In the genomic region with DNA sequence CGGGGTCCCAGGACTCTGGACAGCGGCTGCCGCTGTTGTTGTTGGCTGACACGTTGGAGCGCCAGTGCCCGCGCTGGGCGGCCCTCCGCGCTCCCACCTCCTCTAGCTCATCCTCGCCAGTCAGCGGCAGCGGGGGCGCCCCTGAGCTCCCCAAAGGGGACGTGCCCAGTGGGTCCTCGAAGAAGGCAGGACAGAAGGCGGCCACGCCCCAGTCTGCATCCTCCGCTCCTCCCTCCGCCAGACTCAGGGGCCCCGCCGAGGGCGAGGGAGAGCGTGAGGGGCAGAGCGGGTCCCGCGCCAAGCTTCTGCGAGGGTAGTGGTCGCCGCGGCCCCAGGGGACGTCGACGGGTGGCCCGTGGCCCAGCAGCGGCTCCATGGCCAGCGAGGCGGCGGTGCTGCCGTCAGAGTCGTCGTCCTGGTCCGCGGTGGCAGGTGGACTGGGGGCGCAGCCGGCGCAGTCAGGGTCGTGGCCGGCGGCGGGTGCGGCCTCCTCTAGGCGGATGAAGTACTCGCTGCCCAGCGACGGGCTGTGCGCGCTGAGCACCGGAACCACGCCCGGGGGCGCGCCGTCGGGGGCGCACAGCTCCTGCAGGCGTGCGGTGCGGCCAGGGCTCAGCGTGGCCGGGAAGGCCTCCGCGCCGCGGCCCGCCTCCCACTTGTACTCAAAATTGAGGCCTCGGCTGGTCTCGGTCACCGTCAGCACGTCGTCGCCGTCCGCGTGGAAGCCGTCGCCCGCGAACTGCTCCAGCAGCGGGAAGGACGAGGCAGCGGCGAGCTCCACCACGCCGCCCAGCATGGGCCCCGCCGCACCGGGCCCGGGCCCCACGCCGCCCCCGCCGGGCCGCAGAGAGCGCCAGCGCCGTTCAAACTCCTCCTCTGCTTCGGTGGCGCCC, we compare ENCODE assay signal across 20 cellular contexts. TPM values are rescaled to one million over a fixed set of nuclear protein-coding genes. Genes with fewer than 3 reads are reported as not detected.
A peak's percentile ranks its signal among the peaks of the same experiment; 100 is the strongest.
DNase-seq lines count a peak whose midpoint lies in the region; ATAC-seq, FAIRE-seq and TF ChIP-seq lines count a peak whose summit lies in the region.
"Had no signal": no experiment of that assay in that cellular context is flagged by ENCODE, and none has a peak within 500 bp of the region (broad histone marks: within the 10 kb centered on the region; RNA-seq: fewer than 3 reads in every experiment).

No MANE protein-coding gene starts in this region.

- H2BK120ac ChIP-seq in IMR-90 (ENCODE audit: low read depth, low read length) = no peak overlapping the region

- H4K91ac ChIP-seq in IMR-90 (ENCODE audit: insufficient read depth, low read depth, low read length) = no peak overlapping the region

- in situ Hi-C loops in IMR-90 (cut with MboI; ENCODE audit: low sequenced_read_pairs) = no loop called here

- no peak overlapping the region for H4K5ac ChIP-seq in IMR-90 (ENCODE audit: low read depth, low read length)

- peak; percentile 17 for DNase-seq in EL
- DNase-seq in IMR-90 = no peak
- DNase-seq in endothelial cell of umbilical vein (ENCODE audit: low read depth, low spot score) = no peak
- peak; percentile 62 for DNase-seq in retina
- DNase-seq in stimulated activated effector memory CD8-positive, alpha-beta T cell treated with anti-CD3 and anti-CD28 coated beads, Interleukin-12 subunit alpha, Interleukin-12 subunit beta, amount 100 ng/mL, for 72 hours (ENCODE audit: low spot score in 2 of 2) = no peak
- no peak for DNase-seq in GM20000 (ENCODE audit: low spot score)
- DNase-seq in NCI-H128 (lab: John Stamatoyannopoulos, UW; ENCODE audit: unreplicated experiment) = no peak
- DNase-seq: Caco-2; CD4-positive, alpha-beta T cell; KBM-7; NCI-H1105 treated with DMSO at 0.1 percent for 48 hours; NCI-H1694 treated with DMSO at 0.1 percent for 48 hours; NCI-H2107; NCI-H510A had no signal

- no peak overlapping the region for H3K4me2 ChIP-seq in IMR-90 (ENCODE audit: low read depth, low read length)
- no peak overlapping the region for H3K4me2 ChIP-seq in endothelial cell of umbilical vein (ENCODE audit: insufficient read depth, low read length)
- H3K4me2 ChIP-seq: A549 had no signal

- H3K4me3 ChIP-seq in IMR-90 (ENCODE audit: insufficient read depth, low read depth, low read length) = no peak overlapping the region
- no peak overlapping the region for H3K4me3 ChIP-seq in endothelial cell of umbilical vein (replicated peaks in 1 of 3; ENCODE audit: insufficient read depth in 1 of 3, low read depth in 1 of 3, low read length in 3 of 3)
- H3K4me3 ChIP-seq: A549, SK-N-MC had no signal

- peaks cover 7% of the 10 kb centered on the region for H3K36me3 Mint-ChIP-seq in stimulated activated effector memory CD8-positive, alpha-beta T cell treated with anti-CD3 and anti-CD28 coated beads, Interleukin-12 subunit alpha, Interleukin-12 subunit beta, amount 100 ng/mL, for 72 hours

- no peak overlapping the region for H2BK5ac ChIP-seq in IMR-90 (ENCODE audit: low read depth, low read length, poor library complexity, severe bottlenecking)

- ATAC-seq in IMR-90 (ENCODE audit: low read depth) (no peak), GM18907 (IDR thresholded peaks at IDR 0.05; ENCODE audit: unreplicated experiment) (no peak)
- no peak for ATAC-seq in stimulated activated effector memory CD8-positive, alpha-beta T cell treated with anti-CD3 and anti-CD28 coated beads, Interleukin-12 subunit alpha, Interleukin-12 subunit beta, amount 100 ng/mL, for 72 hours

- peaks cover 11% of the 10 kb centered on the region for H3K4me1 Mint-ChIP-seq in stimulated activated effector memory CD8-positive, alpha-beta T cell treated with anti-CD3 and anti-CD28 coated beads, Interleukin-12 subunit alpha, Interleukin-12 subunit beta, amount 100 ng/mL, for 72 hours

- BruUV-seq in IMR-90 (replicated peaks; lab: Mats Ljungman, UMichigan) (no TSS peak), endothelial cell of umbilical vein (replicated peaks; lab: Mats Ljungman, UMichigan) (no TSS peak)

- TF ChIP-seq CTCF in IMR-90 (conservative IDR thresholded peaks at IDR 0.05; ENCODE audit: low read depth, low read length) = no peak
- TF ChIP-seq CTCF in endothelial cell of umbilical vein (IDR thresholded peaks at IDR 0.05; ENCODE audit: extremely low read depth in 1 of 2, insufficient read depth in 1 of 2, low read depth in 1 of 2, low read length in 2 of 2) = peak in 1 of 2 donors; percentile 2
- TF ChIP-seq CTCF in GM20000 (IDR thresholded peaks at IDR 0.05; ENCODE audit: extremely low read depth, missing control alignments) = no peak

- no peak overlapping the region for H3K56ac ChIP-seq in IMR-90 (ENCODE audit: extremely low read depth, insufficient read depth, low read length)

- H2AK9ac ChIP-seq in IMR-90 (replicated peaks; ENCODE audit: low read depth, low read length, poor library complexity) = peak overlapping the region; percentile 28

- 28% methylated on average over 46 of the region's 109 CpGs; no CpG with 5 or more reads in 1 of the 2 experiments for WGBS in IMR-90 (ENCODE audit: extremely low coverage in 2 of 2, insufficient read length in 1 of 2), 2 experiments

- H3K27me3 ChIP-seq in IMR-90 (ENCODE audit: control insufficient read depth, insufficient read depth, low read length) = peaks cover 33% of the 10 kb centered on the region
- peaks cover 9 to 15% of the 10 kb centered on the region in 2 experiments for H3K27me3 ChIP-seq in endothelial cell of umbilical vein (ENCODE audit: control insufficient read depth in 2 of 2, insufficient read depth in 2 of 2, low read length in 2 of 2)

- H3K18ac ChIP-seq in IMR-90 (ENCODE audit: low read depth, low read length) = no peak overlapping the region

- H3K9ac ChIP-seq in IMR-90 (ENCODE audit: low read depth, low read length) = no peak overlapping the region
- no peak overlapping the region for H3K9ac ChIP-seq in endothelial cell of umbilical vein (replicated peaks; ENCODE audit: extremely low read depth, insufficient read depth, low read length)

- CTCF ChIA-PET in IMR-90 (lab: Yijun Ruan, JAX) = no interaction called here
- CTCF ChIA-PET in endothelial cell of umbilical vein (lab: Charles Lee) = interaction anchor here (1.7 kb wide), 1 partner anchor 79 kb away, joined by 4 read pairs; no protein-coding TSS in a partner anchor

- no peaks in the 10 kb centered on the region for H3K79me2 ChIP-seq in endothelial cell of umbilical vein (ENCODE audit: control insufficient read depth, insufficient read depth, low read length)

- FAIRE-seq in endothelial cell of umbilical vein (lab: Jason Lieb, UNC) = no peak
- FAIRE-seq: A549, GM12892 had no signal

- no peak overlapping the region for H2AK5ac ChIP-seq in IMR-90 (ENCODE audit: low read depth, low read length)

- no peak overlapping the region for H2BK15ac ChIP-seq in IMR-90 (ENCODE audit: low read depth, low read length)

- intact Hi-C loops in IMR-90 (cut with micrococcal nuclease) (no loop called here), endothelial cell of umbilical vein (cut with micrococcal nuclease) (no loop called here)

- no peak for TF ChIP-seq POLR2A in IMR-90 (IDR thresholded peaks at IDR 0.05; ENCODE audit: low read depth, low read length)
- TF ChIP-seq POLR2A in endothelial cell of umbilical vein (IDR thresholded peaks at IDR 0.05; ENCODE audit: low read depth, low read length) = no peak

- POLR2A ChIA-PET in IMR-90 (lab: Charles Lee; ENCODE audit: unreplicated experiment) (no interaction called here), endothelial cell of umbilical vein (lab: Charles Lee) (no interaction called here)

- no peaks in the 10 kb centered on the region for H3K9me3 Mint-ChIP-seq in stimulated activated effector memory CD8-positive, alpha-beta T cell treated with anti-CD3 and anti-CD28 coated beads, Interleukin-12 subunit alpha, Interleukin-12 subunit beta, amount 100 ng/mL, for 72 hours
- H3K9me3 Mint-ChIP-seq: CD4-positive, alpha-beta T cell had no signal

- H4K20me1 ChIP-seq in IMR-90 (ENCODE audit: insufficient read depth, low read length) (no peaks in the 10 kb centered on the region), endothelial cell of umbilical vein (replicated peaks; ENCODE audit: control insufficient read depth, extremely low read depth, insufficient read depth, low read length) (no peaks in the 10 kb centered on the region)

- H3K27ac Mint-ChIP-seq in stimulated activated effector memory CD8-positive, alpha-beta T cell treated with anti-CD3 and anti-CD28 coated beads, Interleukin-12 subunit alpha, Interleukin-12 subunit beta, amount 100 ng/mL, for 72 hours = no peak overlapping the region
- H3K27ac Mint-ChIP-seq: CD4-positive, alpha-beta T cell had no signal

- H3K9me3 ChIP-seq in IMR-90 (ENCODE audit: control insufficient read depth, insufficient read depth, low read length) (no peaks in the 10 kb centered on the region), endothelial cell of umbilical vein (replicated peaks; ENCODE audit: control insufficient read depth, insufficient read depth, low read length) (no peaks in the 10 kb centered on the region)
- H3K9me3 ChIP-seq: A549, Caco-2 had no signal

- H3K14ac ChIP-seq in IMR-90 (replicated peaks; ENCODE audit: low read depth, low read length) = no peak overlapping the region

- peaks cover 3% of the 10 kb centered on the region for H3K4me1 ChIP-seq in IMR-90 (ENCODE audit: control insufficient read depth, insufficient read depth, low read length)
- H3K4me1 ChIP-seq in endothelial cell of umbilical vein (ENCODE audit: control insufficient read depth, extremely low read depth, insufficient read depth, low read length) = peaks cover 7% of the 10 kb centered on the region
- H3K4me1 ChIP-seq: Caco-2 had no signal

- H3K79me1 ChIP-seq in IMR-90 (ENCODE audit: low read depth in 1 of 2, low read length in 2 of 2) = no peaks in the 10 kb centered on the region

- no peak overlapping the region for H2BK20ac ChIP-seq in IMR-90 (ENCODE audit: low read depth, low read length)

- H3K4ac ChIP-seq in IMR-90 (ENCODE audit: low read depth, low read length) = no peak overlapping the region

- H3K23ac ChIP-seq in IMR-90 (ENCODE audit: low read depth, low read length) = no peak overlapping the region

- H2AFZ ChIP-seq in IMR-90 (replicated peaks; ENCODE audit: low read length, poor library complexity) = peak overlapping the region; percentile 6
- no peak overlapping the region for H2AFZ ChIP-seq in endothelial cell of umbilical vein (ENCODE audit: low read depth, low read length)

- H3K27ac ChIP-seq in IMR-90 (ENCODE audit: insufficient read depth, low read length) (no peak overlapping the region), endothelial cell of umbilical vein (ENCODE audit: insufficient read depth, low read depth, low read length) (no peak overlapping the region)
- H3K27ac ChIP-seq: A549, SK-N-MC had no signal

- no peak for TF ChIP-seq RAD21 in IMR-90 (IDR thresholded peaks at IDR 0.05; ENCODE audit: low read length)

- H3K9me1 ChIP-seq in IMR-90 (ENCODE audit: insufficient read depth, low read length) (no peaks in the 10 kb centered on the region), endothelial cell of umbilical vein (replicated peaks; ENCODE audit: control insufficient read depth, extremely low read depth, insufficient read depth, low read length) (no peaks in the 10 kb centered on the region)

- H3K36me3 ChIP-seq in IMR-90 (ENCODE audit: control insufficient read depth, insufficient read depth, low read length) (no peaks in the 10 kb centered on the region), endothelial cell of umbilical vein (ENCODE audit: control insufficient read depth in 2 of 2, extremely low read depth in 1 of 2, insufficient read depth in 2 of 2, low read length in 2 of 2) (no peaks in the 10 kb centered on the region)

- H4K8ac ChIP-seq in IMR-90 (ENCODE audit: low read depth in 2 of 2, low read length in 2 of 2) = no peak overlapping the region

- no peak overlapping the region for H3K4me3 Mint-ChIP-seq in stimulated activated effector memory CD8-positive, alpha-beta T cell treated with anti-CD3 and anti-CD28 coated beads, Interleukin-12 subunit alpha, Interleukin-12 subunit beta, amount 100 ng/mL, for 72 hours
- H3K4me3 Mint-ChIP-seq: CD4-positive, alpha-beta T cell had no signal

- dilution Hi-C loops in IMR-90 (cut with HindIII; ENCODE audit: low sequenced_read_pairs, unreplicated experiment) = no loop called here
- dilution Hi-C loops in endothelial cell of umbilical vein (cut with MboI; ENCODE audit: extremely low pct_ligation_motif_present, low sequenced_read_pairs) = no loop called here

RNA-seq across cellular contexts. Expression of a gene that starts 43.2 kb away (rescaled TPM):
- total RNA-seq in IMR-90 (2012; rRNA removed) (not detected in 2 replicates), endothelial cell of umbilical vein (not detected in 2 replicates)
- polyA plus RNA-seq in IMR-90 (2012; rRNA removed) (not detected in 2 replicates), endothelial cell of umbilical vein (not detected in 2 replicates)
- not detected in 2 replicates for polyA plus RNA-seq in IMR-90 (2012; cell fraction: cytosol; rRNA removed)
- polyA plus RNA-seq in IMR-90 (2012; cell fraction: nucleus; rRNA removed; ENCODE audit: low replicate concordance) = not detected in 2 replicates
- polyA plus RNA-seq in endothelial cell of umbilical vein (2011; cell fraction: cytosol; rRNA removed) = not detected in 2 replicates
- not detected in 2 replicates for polyA plus RNA-seq in endothelial cell of umbilical vein (2011; cell fraction: nucleus; rRNA removed)
- not detected in 2 replicates for polyA plus RNA-seq in endothelial cell of umbilical vein (2012)
- polyA minus RNA-seq in endothelial cell of umbilical vein = not detected in 2 replicates
- not detected for polyA minus RNA-seq in endothelial cell of umbilical vein (2011; cell fraction: cytosol; rRNA and poly(A)+ RNA removed)
- not detected in 2 replicates for polyA minus RNA-seq in endothelial cell of umbilical vein (2011; cell fraction: nucleus; rRNA and poly(A)+ RNA removed)
- total RNA-seq: Caco-2; CD4-positive, alpha-beta T cell; RPMI7951 had no signal
- polyA plus RNA-seq: A549, BJ had no signal

RNA-seq across cellular contexts. Expression of a gene that starts 43.9 kb away (rescaled TPM):
- total RNA-seq in IMR-90 (2012; rRNA removed) (under 0.01 TPM in 1 of 2 replicates, not detected in the other), endothelial cell of umbilical vein (1.00 and 1.5 TPM in 2 replicates)
- polyA plus RNA-seq in IMR-90 (2012; rRNA removed) (0.21 and 0.26 TPM in 2 replicates), endothelial cell of umbilical vein (0.69 and 0.94 TPM in 2 replicates)
- polyA plus RNA-seq in IMR-90 (2012; cell fraction: cytosol; rRNA removed) = 0.05 and 0.24 TPM in 2 replicates
- 0.38 and 0.65 TPM in 2 replicates for polyA plus RNA-seq in IMR-90 (2012; cell fraction: nucleus; rRNA removed; ENCODE audit: low replicate concordance)
- 0.17 and 0.45 TPM in 2 replicates for polyA plus RNA-seq in endothelial cell of umbilical vein (2011; cell fraction: cytosol; rRNA removed)
- polyA plus RNA-seq in endothelial cell of umbilical vein (2011; cell fraction: nucleus; rRNA removed) = 0.59 and 1.1 TPM in 2 replicates
- polyA plus RNA-seq in endothelial cell of umbilical vein (2012) = 0.90 and 2.0 TPM in 2 replicates
- polyA minus RNA-seq in endothelial cell of umbilical vein = 0.21 and 0.24 TPM in 2 replicates
- polyA minus RNA-seq in endothelial cell of umbilical vein (2011; cell fraction: cytosol; rRNA and poly(A)+ RNA removed) = 45.0 TPM
- 0.72 and 1.2 TPM in 2 replicates for polyA minus RNA-seq in endothelial cell of umbilical vein (2011; cell fraction: nucleus; rRNA and poly(A)+ RNA removed)
- total RNA-seq: RPMI7951 had no signal

Comparison
In these comparisons a context has a peak if more than half of its experiments do, and no peak if none do; other contexts are left out.
1. DNase-seq: peak in EL (single experiment) and retina (single experiment); none in IMR-90 (single experiment), endothelial cell of umbilical vein (single experiment), stimulated activated effector memory CD8-positive, alpha-beta T cell treated with anti-CD3 and anti-CD28 coated beads, Interleukin-12 subunit alpha, Interleukin-12 subunit beta, amount 100 ng/mL, for 72 hours (0 of 2), GM20000 (single experiment) and NCI-H128 (single experiment).